Comparison of ENCODE assay signal across 11 cellular contexts in the genomic region with DNA sequence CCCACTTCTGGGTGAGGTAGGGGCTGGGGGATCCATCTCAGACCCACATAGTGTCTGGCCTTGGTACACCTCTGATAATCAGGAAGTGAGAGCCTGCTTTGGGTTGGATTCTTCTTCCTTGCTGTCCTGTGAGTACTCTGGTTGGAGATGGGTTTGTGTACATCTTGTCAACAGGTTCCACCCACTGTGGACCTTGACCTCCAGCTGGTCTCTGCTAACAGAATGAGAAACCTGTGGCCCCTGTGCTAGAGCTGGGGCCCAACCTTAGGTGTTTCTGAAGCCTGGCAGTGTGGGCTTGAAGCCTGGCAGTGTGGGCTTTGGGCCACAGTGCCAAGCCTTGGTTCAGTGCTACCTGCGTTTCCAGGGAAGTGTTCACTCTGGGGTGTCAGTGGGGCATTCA. TPM values are rescaled to one million over a fixed set of nuclear protein-coding genes. Genes with fewer than 3 reads are reported as not detected.
A peak's percentile ranks its signal among the peaks of the same experiment; 100 is the strongest.
DNase-seq lines count a peak whose midpoint lies in the region; ATAC-seq and TF ChIP-seq lines count a peak whose summit lies in the region.
"Had no signal": no experiment of that assay in that cellular context is flagged by ENCODE, and none has a peak within 500 bp of the region (broad histone marks: within the 10 kb centered on the region; RNA-seq: fewer than 3 reads in every experiment).

No MANE protein-coding gene starts in this region.

- H3K18ac ChIP-seq in H9 (ENCODE audit: insufficient read length, low read depth, low read length): no peak overlapping the region

- TF ChIP-seq EP300 in upper lobe of left lung (IDR thresholded peaks at IDR 0.05): no peak

- H3K4ac ChIP-seq in H9 (ENCODE audit: low read depth, low read length): no peak overlapping the region

- no peak for TF ChIP-seq CTCF in upper lobe of left lung (IDR thresholded peaks at IDR 0.05)
- TF ChIP-seq CTCF in H9 (conservative IDR thresholded peaks at IDR 0.05): no peak

- H3K4me1 Mint-ChIP-seq in activated naive CD4-positive, alpha-beta T cell treated with anti-CD3 and anti-CD28 coated beads, Interleukin-2, amount 10 ng/mL, durations not matched to agents 7 days and 5 days: peaks cover 40% of the 10 kb centered on the region
- peaks cover 40% of the 10 kb centered on the region for H3K4me1 Mint-ChIP-seq in activated CD8-positive, alpha-beta T cell treated with anti-CD3 and anti-CD28 coated beads, Interleukin-2, amount 10 ng/mL, durations not matched to agents 7 days and 5 days (ENCODE audit: low read depth)
- H3K4me1 Mint-ChIP-seq in memory B cell: peaks cover 30% of the 10 kb centered on the region
- H3K4me1 Mint-ChIP-seq in H9: peaks cover 15 to 18% of the 10 kb centered on the region in 2 experiments

- H3K27ac Mint-ChIP-seq in activated naive CD4-positive, alpha-beta T cell treated with anti-CD3 and anti-CD28 coated beads, Interleukin-2, amount 10 ng/mL, durations not matched to agents 7 days and 5 days: peak overlapping the region; percentile 43
- peak overlapping the region; percentile 39 for H3K27ac Mint-ChIP-seq in activated CD8-positive, alpha-beta T cell treated with anti-CD3 and anti-CD28 coated beads, Interleukin-2, amount 10 ng/mL, durations not matched to agents 7 days and 5 days
- peak overlapping the region; percentile 45 for H3K27ac Mint-ChIP-seq in memory B cell
- no peak overlapping the region for H3K27ac Mint-ChIP-seq in H9

- no peaks in the 10 kb centered on the region for H3K27me3 ChIP-seq in upper lobe of left lung
- no peaks in the 10 kb centered on the region for H3K27me3 ChIP-seq in H9 (ENCODE audit: insufficient read depth, low read length)

- peaks cover 4% of the 10 kb centered on the region for H3K79me1 ChIP-seq in H9 (ENCODE audit: insufficient read depth, low read depth, low read length, poor library complexity, severe bottlenecking)

- no peak overlapping the region for H3T11ph ChIP-seq in H9 (ENCODE audit: low read length)

- H3K27me3 Mint-ChIP-seq in activated naive CD4-positive, alpha-beta T cell treated with anti-CD3 and anti-CD28 coated beads, Interleukin-2, amount 10 ng/mL, durations not matched to agents 7 days and 5 days: no peaks in the 10 kb centered on the region
- H3K27me3 Mint-ChIP-seq in activated CD8-positive, alpha-beta T cell treated with anti-CD3 and anti-CD28 coated beads, Interleukin-2, amount 10 ng/mL, durations not matched to agents 7 days and 5 days (ENCODE audit: low read depth): no peaks in the 10 kb centered on the region
- no peaks in the 10 kb centered on the region for H3K27me3 Mint-ChIP-seq in memory B cell
- H3K27me3 Mint-ChIP-seq in H9 (ENCODE audit: low read depth): no peaks in the 10 kb centered on the region

- H2BK12ac ChIP-seq in H9 (ENCODE audit: insufficient read length, low read depth, low read length): no peak overlapping the region

- H2BK15ac ChIP-seq in H9 (ENCODE audit: low read depth, low read length): no peak overlapping the region

- no peak for TF ChIP-seq POLR2A in upper lobe of left lung (IDR thresholded peaks at IDR 0.05)

- no peak overlapping the region for H3K56ac ChIP-seq in H9 (ENCODE audit: insufficient read length, low read depth, low read length)

- peaks cover 0 to 18% (median 1%) of the 10 kb centered on the region in 4 donors for H3K36me3 ChIP-seq in upper lobe of left lung

- CTCF ChIA-PET in activated naive CD4-positive, alpha-beta T cell treated with anti-CD3 and anti-CD28 coated beads, Interleukin-2, amount 10 ng/mL, durations not matched to agents 7 days and 5 days (lab: Charles Lee): interaction anchor here (1.8 kb wide), 1 partner anchor 20 kb away, joined by 5 read pairs; the partner anchor contains the start of gene KLHL21
- CTCF ChIA-PET in activated CD8-positive, alpha-beta T cell treated with anti-CD3 and anti-CD28 coated beads, Interleukin-2, amount 10 ng/mL, durations not matched to agents 7 days and 5 days (lab: Charles Lee): interaction anchor here (1.2 to 5.7 kb wide), 2 partner anchors 22 to 28 kb away, joined by 3 to 32 read pairs; partner anchors contain the start of genes NOL9 and TAS1R1

- no peak overlapping the region for H2AK5ac ChIP-seq in H9 (ENCODE audit: insufficient read length, low read length)

- no peak for DNase-seq in activated naive CD4-positive, alpha-beta T cell treated with anti-CD3 and anti-CD28 coated beads, Interleukin-2, amount 10 ng/mL, durations not matched to agents 7 days and 5 days
- no peak for DNase-seq in activated naive CD4-positive, alpha-beta T cell treated with Interleukin-2 at 50 U/mL for 16 hours
- no peak for DNase-seq in activated CD8-positive, alpha-beta T cell treated with anti-CD3 and anti-CD28 coated beads, Interleukin-2, amount 10 ng/mL, durations not matched to agents 7 days and 5 days
- DNase-seq in memory B cell (ENCODE audit: low spot score in 2 of 2) (no peak), upper lobe of left lung (no peak), ACHN (no peak), H9 (no peak)
- DNase-seq: activated effector memory CD4-positive, alpha-beta T cell treated with Interleukin-2 at 50 U/mL for 16 hours; HFFc6; stimulated activated CD4-positive, alpha-beta T cell treated with anti-CD3 and anti-CD28 coated beads, Interleukin-12 subunit alpha, Interleukin-12 subunit beta, amount 100 ng/mL, for 4 hours had no signal

- H2BK20ac ChIP-seq in H9 (ENCODE audit: low read depth, low read length, poor library complexity, severe bottlenecking): no peak overlapping the region

- no peak overlapping the region for H4K5ac ChIP-seq in H9 (ENCODE audit: insufficient read length, low read depth, low read length)

- ATAC-seq in activated CD8-positive, alpha-beta T cell treated with anti-CD3 and anti-CD28 coated beads, Interleukin-2, amount 10 ng/mL, durations not matched to agents 7 days and 5 days: no peak
- ATAC-seq in memory B cell (ENCODE audit: low read depth): no peak
- no peak for ATAC-seq in upper lobe of left lung (ENCODE audit: low FRiP score in 2 of 2)
- no peak for ATAC-seq in HG03469 (IDR thresholded peaks at IDR 0.05; ENCODE audit: unreplicated experiment)

- POLR2A ChIA-PET in activated CD8-positive, alpha-beta T cell treated with anti-CD3 and anti-CD28 coated beads, Interleukin-2, amount 10 ng/mL, durations not matched to agents 7 days and 5 days (lab: Charles Lee): interaction anchor here (0.6 to 5.9 kb wide), 3 partner anchors 18 to 162 kb away, joined by 3 to 32 read pairs (median 3); partner anchors contain the start of genes HES2 and KLHL21

- in situ Hi-C loops in ACHN (cut with HindIII; ENCODE audit: low pct_ligation_motif_present, low pct_unique_long_range_greater_than_20kb, low sequenced_read_pairs): no loop called here

- H3K9me3 ChIP-seq in upper lobe of left lung (no peaks in the 10 kb centered on the region), H9 (ENCODE audit: control insufficient read depth, low read depth, low read length) (no peaks in the 10 kb centered on the region)

- no peak overlapping the region for H2BK5ac ChIP-seq in H9 (ENCODE audit: insufficient read length, low read length)

- H3K4me1 ChIP-seq in upper lobe of left lung (peaks cover 33 to 61% (median 37%) of the 10 kb centered on the region in 4 donors), H9 (ENCODE audit: insufficient read depth, low read length) (no peaks in the 10 kb centered on the region; the same call in 1 of the 2 replicates)

- H3K23ac ChIP-seq in H9 (ENCODE audit: insufficient read length, low read depth, low read length): no peak overlapping the region

- no peak overlapping the region for H4K8ac ChIP-seq in H9 (replicated peaks; ENCODE audit: insufficient read length, low read depth, low read length)

- WGBS in upper lobe of left lung, 2 donors: 80 to 83% methylated on average over 1 of the region's 1 CpG
- no CpG with 5 or more reads among the region's 1 CpG for WGBS in H9 (ENCODE audit: extremely low coverage, insufficient read length, low lambda C conversion rate)

- peaks cover 7% of the 10 kb centered on the region for H3K23me2 ChIP-seq in H9 (ENCODE audit: insufficient read length, low read depth, low read length, poor library complexity, severe bottlenecking)

- peak overlapping the region in 3 of 4 donors; percentile 93 to 98 (median 96) for H3K27ac ChIP-seq in upper lobe of left lung
- no peak overlapping the region for H3K27ac ChIP-seq in H9 (ENCODE audit: insufficient read length, low read depth, low read length)

- H3K4me2 ChIP-seq in H9 (ENCODE audit: insufficient read depth, insufficient read length, low read length): no peak overlapping the region

- no peaks in the 10 kb centered on the region for H3K9me3 Mint-ChIP-seq in activated naive CD4-positive, alpha-beta T cell treated with anti-CD3 and anti-CD28 coated beads, Interleukin-2, amount 10 ng/mL, durations not matched to agents 7 days and 5 days
- H3K9me3 Mint-ChIP-seq in activated CD8-positive, alpha-beta T cell treated with anti-CD3 and anti-CD28 coated beads, Interleukin-2, amount 10 ng/mL, durations not matched to agents 7 days and 5 days (ENCODE audit: insufficient read depth): no peaks in the 10 kb centered on the region
- H3K9me3 Mint-ChIP-seq in memory B cell (no peaks in the 10 kb centered on the region), H9 (no peaks in the 10 kb centered on the region; a peak in 1 of 5 replicates)
- H3K9me3 Mint-ChIP-seq: HFFc6 had no signal

- peaks cover 16% of the 10 kb centered on the region for H3K36me3 Mint-ChIP-seq in activated naive CD4-positive, alpha-beta T cell treated with anti-CD3 and anti-CD28 coated beads, Interleukin-2, amount 10 ng/mL, durations not matched to agents 7 days and 5 days
- H3K36me3 Mint-ChIP-seq in activated CD8-positive, alpha-beta T cell treated with anti-CD3 and anti-CD28 coated beads, Interleukin-2, amount 10 ng/mL, durations not matched to agents 7 days and 5 days (ENCODE audit: low read depth): peaks cover 9% of the 10 kb centered on the region
- H3K36me3 Mint-ChIP-seq in memory B cell (no peaks in the 10 kb centered on the region), H9 (ENCODE audit: insufficient read depth in 1 of 3, low read depth in 3 of 3) (peaks cover 0 to 15% (median 2%) of the 10 kb centered on the region in 3 experiments; a peak in 4 of 7 replicates)

- no peak overlapping the region for H4K91ac ChIP-seq in H9 (ENCODE audit: insufficient read length, low read depth, low read length)

- H4K20me1 ChIP-seq in H9 (ENCODE audit: control insufficient read depth, insufficient read depth, insufficient read length): no peaks in the 10 kb centered on the region

- H3K79me2 ChIP-seq in H9 (ENCODE audit: insufficient read depth, low read length): no peaks in the 10 kb centered on the region

- H2AFZ ChIP-seq in H9 (ENCODE audit: low read length): no peak overlapping the region

- H3K4me3 ChIP-seq in upper lobe of left lung: no peak overlapping the region

- no peak overlapping the region for H2BK120ac ChIP-seq in H9 (ENCODE audit: low read depth, low read length, poor library complexity, severe bottlenecking)

- no peak overlapping the region for H3K4me3 Mint-ChIP-seq in activated naive CD4-positive, alpha-beta T cell treated with anti-CD3 and anti-CD28 coated beads, Interleukin-2, amount 10 ng/mL, durations not matched to agents 7 days and 5 days
- no peak overlapping the region for H3K4me3 Mint-ChIP-seq in activated CD8-positive, alpha-beta T cell treated with anti-CD3 and anti-CD28 coated beads, Interleukin-2, amount 10 ng/mL, durations not matched to agents 7 days and 5 days
- H3K4me3 Mint-ChIP-seq in memory B cell: peak overlapping the region; percentile 44
- no peak overlapping the region; a peak in 1 of 5 replicates for H3K4me3 Mint-ChIP-seq in H9

- no peak overlapping the region for H3K14ac ChIP-seq in H9 (ENCODE audit: insufficient read depth, low read length)

- no peak overlapping the region for H3K9ac ChIP-seq in H9 (ENCODE audit: extremely low read depth, insufficient read length, low read length)

RNA-seq across cellular contexts. Expression of gene ZBTB48, which starts 2.6 kb away (rescaled TPM):
- 10 to 100 TPM; 36.5 to 41.7 TPM for total RNA-seq in activated CD8-positive, alpha-beta T cell treated with anti-CD3 and anti-CD28 coated beads, Interleukin-2, amount 10 ng/mL, durations not matched to agents 7 days and 5 days
- total RNA-seq in upper lobe of left lung: 10 to 100 TPM; 16.2 to 56.6 (median 36.9) TPM
- total RNA-seq in H9 (2021): 30.3 and 33.2 TPM in 2 replicates

RNA-seq across cellular contexts. Expression of gene KLHL21, which starts 20.3 kb away (rescaled TPM):
- 10 to 100 TPM; 22.8 to 23.0 TPM for total RNA-seq in activated CD8-positive, alpha-beta T cell treated with anti-CD3 and anti-CD28 coated beads, Interleukin-2, amount 10 ng/mL, durations not matched to agents 7 days and 5 days
- total RNA-seq in upper lobe of left lung (10 to 100 TPM; 26.4 to 66.0 (median 39.7) TPM), H9 (2021) (31.9 and 32.7 TPM in 2 replicates)

RNA-seq across cellular contexts. Expression of gene TAS1R1, which starts 27.3 kb away (rescaled TPM):
- total RNA-seq in activated CD8-positive, alpha-beta T cell treated with anti-CD3 and anti-CD28 coated beads, Interleukin-2, amount 10 ng/mL, durations not matched to agents 7 days and 5 days: not detected
- total RNA-seq in upper lobe of left lung (under 1 TPM in 2 of 6 donors, not detected in 4; 0.11 to 0.15 TPM), H9 (2021) (not detected in 2 replicates)
- total RNA-seq: HFFc6 had no signal

RNA-seq across cellular contexts. Expression of gene NOL9, which starts 28.1 kb away (rescaled TPM):
- 10 to 100 TPM; 39.8 to 43.6 TPM for total RNA-seq in activated CD8-positive, alpha-beta T cell treated with anti-CD3 and anti-CD28 coated beads, Interleukin-2, amount 10 ng/mL, durations not matched to agents 7 days and 5 days
- 10 to 100 TPM; 19.6 to 41.9 (median 24.7) TPM for total RNA-seq in upper lobe of left lung
- 49.4 and 50.4 TPM in 2 replicates for total RNA-seq in H9 (2021)

RNA-seq across cellular contexts. Expression of gene PHF13, which starts 31.2 kb away (rescaled TPM):
- total RNA-seq in activated CD8-positive, alpha-beta T cell treated with anti-CD3 and anti-CD28 coated beads, Interleukin-2, amount 10 ng/mL, durations not matched to agents 7 days and 5 days: 10 to 100 TPM; 11.8 to 12.6 TPM
- 10 to 100 TPM in 3 of 6 donors, 1 to 10 TPM in 3; 8.4 to 23.0 (median 9.8) TPM for total RNA-seq in upper lobe of left lung
- total RNA-seq in H9 (2021): 55.8 and 56.4 TPM in 2 replicates

Comparison
In these comparisons a context has a peak if more than half of its experiments do, and no peak if none do; other contexts are left out.
1. H3K27ac Mint-ChIP-seq: peak in activated naive CD4-positive, alpha-beta T cell treated with anti-CD3 and anti-CD28 coated beads, Interleukin-2, amount 10 ng/mL, durations not matched to agents 7 days and 5 days (single experiment), activated CD8-positive, alpha-beta T cell treated with anti-CD3 and anti-CD28 coated beads, Interleukin-2, amount 10 ng/mL, durations not matched to agents 7 days and 5 days (single experiment) and memory B cell (single experiment); none in H9 (0 of 3).